Comparison of ENCODE assay signal across 22 cellular contexts in genomic region chr1:205016584-205016983, GRCh38.
"Had no signal": no experiment of that assay in that cellular context is flagged by ENCODE, and none has a peak within 500 bp of the region (broad histone marks: within the 10 kb centered on the region; RNA-seq: fewer than 3 reads in every experiment).

No MANE protein-coding gene starts in this region.

- H3K27ac ChIP-seq: left ventricle myocardium inferior, neural progenitor cell, ovary, prostate gland, skin epidermis, testis, thyroid gland, transverse colon, upper lobe of left lung, vagina had no signal

- DNase-seq: hippocampal formation; kidney; left ventricle myocardium inferior; mesendoderm; naive B cell; natural killer cell; nephron progenitor cell; ovary; retina; right cardiac atrium; stimulated activated CD4-positive, alpha-beta T cell treated with anti-CD3 and anti-CD28 coated beads, Interleukin-4, amount 100 ng/mL, for 24 hours; stimulated activated naive CD4-positive, alpha-beta T cell; testis; thyroid gland; transverse colon had no signal

- ATAC-seq: natural killer cell; right cardiac atrium; sciatic nerve; stimulated activated effector memory CD8-positive, alpha-beta T cell treated with anti-CD3 and anti-CD28 coated beads, Interleukin-12 subunit alpha, Interleukin-12 subunit beta, amount 100 ng/mL, for 72 hours had no signal

- H3K27me3 ChIP-seq: neural progenitor cell, ovary, testis, thyroid gland, transverse colon, upper lobe of left lung, vagina had no signal
